In genomic region chr11:12175694-12176241, GRCh38 we compare ENCODE assay signal across 9 cellular contexts.
DNase-seq lines count a peak whose midpoint lies in the region; ATAC-seq and TF ChIP-seq lines count a peak whose summit lies in the region.
"Had no signal": no experiment of that assay in that cellular context is flagged by ENCODE, and none has a peak within 500 bp of the region (broad histone marks: within the 10 kb centered on the region; RNA-seq: fewer than 3 reads in every experiment).

No MANE protein-coding gene starts in this region.

- H3K36me3 ChIP-seq in skeletal muscle satellite cell (ENCODE audit: insufficient read depth, low read length) = peaks cover 7% of the 10 kb centered on the region
- H3K36me3 ChIP-seq in transverse colon = peaks cover 0 to 3% (median 0%) of the 10 kb centered on the region in 4 donors

- peaks cover 78% of the 10 kb centered on the region for H3K4me1 ChIP-seq in skeletal muscle satellite cell (ENCODE audit: control insufficient read depth, insufficient read depth, low read length)
- peaks cover 17 to 55% (median 26%) of the 10 kb centered on the region in 4 donors for H3K4me1 ChIP-seq in transverse colon

- DNase-seq in OCI-M1 (lab: John Stamatoyannopoulos, UW) (peak; percentile 25), cerebellar cortex (ENCODE audit: low spot score) (peak; percentile 18), left colon (no peak), transverse colon (no peak)

- in situ Hi-C loops in transverse colon (cut with MboI; ENCODE audit: low pct_ligation_motif_present in 1 of 4, low pct_unique_long_range_greater_than_20kb in 1 of 4, low sequenced_read_pairs in 3 of 4) = no loop called here

- H3K4me2 ChIP-seq in skeletal muscle satellite cell (ENCODE audit: low read length) = peak overlapping the region; percentile 51

- peak overlapping the region in 2 of 4 donors; percentile 24 to 30 for H3K27ac ChIP-seq in transverse colon

- TF ChIP-seq CTCF in transverse colon (IDR thresholded peaks at IDR 0.05) = no peak

- TF ChIP-seq POLR2A in transverse colon (IDR thresholded peaks at IDR 0.05) = no peak

- TF ChIP-seq EP300 in transverse colon (IDR thresholded peaks at IDR 0.05; ENCODE audit: low read depth) = no peak

- H3K9ac ChIP-seq in skeletal muscle satellite cell (ENCODE audit: low read depth, low read length) = peak overlapping the region; percentile 83

- no peaks in the 10 kb centered on the region for H3K9me3 ChIP-seq in skeletal muscle satellite cell (replicated peaks; ENCODE audit: low read length)
- no peaks in the 10 kb centered on the region for H3K9me3 ChIP-seq in transverse colon

- peak; percentile 41 for ATAC-seq in GM18511 (IDR thresholded peaks at IDR 0.05; ENCODE audit: unreplicated experiment)
- no peak for ATAC-seq in left colon
- ATAC-seq in HG03439 (IDR thresholded peaks at IDR 0.05; ENCODE audit: unreplicated experiment) = no peak
- ATAC-seq in HG02642 (IDR thresholded peaks at IDR 0.05; ENCODE audit: poor library complexity, unreplicated experiment) = no peak
- ATAC-seq: Right ventricle myocardium inferior had no signal

- H3K27me3 ChIP-seq in skeletal muscle satellite cell (ENCODE audit: control insufficient read depth, insufficient read depth, low read length) (no peaks in the 10 kb centered on the region), transverse colon (no peaks in the 10 kb centered on the region)

- WGBS in transverse colon (ENCODE audit: low coverage in 1 of 2), 2 donors = 15 to 39% methylated on average over 3 to 4 of the region's 4 CpGs

- intact Hi-C loops in left colon (cut with DNase I, micrococcal nuclease) = no loop called here
- intact Hi-C loops in transverse colon (cut with DNase I; ENCODE audit: low total_unique reads) = loop anchor here (10.0 kb wide), 1 partner anchor 61 kb away; the partner anchor contains the start of gene MICAL2

- H3K4me3 ChIP-seq in skeletal muscle satellite cell (ENCODE audit: low read length) = peak overlapping the region; percentile 1
- no peak overlapping the region for H3K4me3 ChIP-seq in transverse colon

Comparison
In these comparisons a context has a peak if more than half of its experiments do, and no peak if none do; other contexts are left out.
1. DNase-seq: peak in OCI-M1 (single experiment) and cerebellar cortex (single experiment); none in left colon (0 of 2) and transverse colon (single experiment).